1 cellular context compared by ENCODE assay signal in genomic region chr16:88992351-88993005, GRCh38.
A peak's percentile ranks its signal among the peaks of the same experiment; 100 is the strongest.
TF ChIP-seq lines count a peak whose summit lies in the region.

No MANE protein-coding gene starts in this region.

TF ChIP-seq in K562, 482 proteins besides CTCF, POLR2A, EP300 and RAD21 (continued from another document):
- TF ChIP-seq, protein P1, sequence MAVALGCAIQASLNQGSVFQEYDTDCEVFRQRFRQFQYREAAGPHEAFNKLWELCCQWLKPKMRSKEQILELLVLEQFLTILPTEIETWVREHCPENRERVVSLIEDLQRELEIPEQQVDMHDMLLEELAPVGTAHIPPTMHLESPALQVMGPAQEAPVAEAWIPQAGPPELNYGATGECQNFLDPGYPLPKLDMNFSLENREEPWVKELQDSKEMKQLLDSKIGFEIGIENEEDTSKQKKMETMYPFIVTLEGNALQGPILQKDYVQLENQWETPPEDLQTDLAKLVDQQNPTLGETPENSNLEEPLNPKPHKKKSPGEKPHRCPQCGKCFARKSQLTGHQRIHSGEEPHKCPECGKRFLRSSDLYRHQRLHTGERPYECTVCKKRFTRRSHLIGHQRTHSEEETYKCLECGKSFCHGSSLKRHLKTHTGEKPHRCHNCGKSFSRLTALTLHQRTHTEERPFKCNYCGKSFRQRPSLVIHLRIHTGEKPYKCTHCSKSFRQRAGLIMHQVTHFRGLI (CRISPR knock-in tag; IDR thresholded peaks at IDR 0.05), result peak; percentile 79; the same call in 1 of the 2 replicates
- TF ChIP-seq CBFA2T3 (IDR thresholded peaks at IDR 0.05) (peak; percentile 100), ETV1 (tag; conservative IDR thresholded peaks at IDR 0.05; ENCODE audit: low read depth) (peak; percentile 95), LEF1 (IDR thresholded peaks at IDR 0.05) (peak; percentile 96), CHD1 (IDR thresholded peaks at IDR 0.05; ENCODE audit: low read length) (no peak), SAP30 (IDR thresholded peaks at IDR 0.05; ENCODE audit: borderline replicate concordance, insufficient read depth, low read depth, low read length, poor library complexity, severe bottlenecking) (peak; percentile 14), NFIX (CRISPR knock-in tag; IDR thresholded peaks at IDR 0.05; ENCODE audit: low read depth) (no peak), FOXJ3 (CRISPR knock-in tag; IDR thresholded peaks at IDR 0.05) (no peak), SMAD4 (CRISPR knock-in tag; conservative IDR thresholded peaks at IDR 0.05) (peak; percentile 100), MAFG (tag; conservative IDR thresholded peaks at IDR 0.05) (no peak), GABPB1 (CRISPR knock-in tag; IDR thresholded peaks at IDR 0.05) (peak; percentile 78; the same call in 1 of the 2 replicates), TRIM28 (IDR thresholded peaks at IDR 0.05) (peak; percentile 84; the same call in 1 of the 2 replicates), FOXA1 (IDR thresholded peaks at IDR 0.05; ENCODE audit: borderline replicate concordance) (no peak), DACH1 (IDR thresholded peaks at IDR 0.05; ENCODE audit: partially characterized antibody) (peak; percentile 43), ZSCAN29 (IDR thresholded peaks at IDR 0.05) (peak; percentile 77), SMARCB1 (IDR thresholded peaks at IDR 0.05; ENCODE audit: insufficient read length, low read depth) (peak; percentile 25), HDGF (IDR thresholded peaks at IDR 0.05) (no peak), OTX1 (CRISPR knock-in tag; IDR thresholded peaks at IDR 0.05) (0 out of 2 replicates have a peak, but pooled peaks have one; percentile 48), SMAD1 (IDR thresholded peaks at IDR 0.05; ENCODE audit: low read depth, low read length, partially characterized antibody) (peak; percentile 86), NCOA1 (IDR thresholded peaks at IDR 0.05; ENCODE audit: low read depth) (peak; percentile 95), BHLHE40 (IDR thresholded peaks at IDR 0.05; ENCODE audit: low read length) (peak; percentile 84), MXI1 (IDR thresholded peaks at IDR 0.05; ENCODE audit: low read depth, low read length) (peak; percentile 46; the same call in 1 of the 2 replicates), ARID4B (CRISPR knock-in tag; IDR thresholded peaks at IDR 0.05) (peak; percentile 43), PHB2 (IDR thresholded peaks at IDR 0.05; ENCODE audit: low read depth) (peak; percentile 97), ZNF444 (CRISPR knock-in tag; IDR thresholded peaks at IDR 0.05) (peak; percentile 50; the same call in 1 of the 2 replicates), NCOA6 (IDR thresholded peaks at IDR 0.05) (peak; percentile 66; the same call in 1 of the 2 replicates), NCOA4 (IDR thresholded peaks at IDR 0.05; ENCODE audit: partially characterized antibody) (no peak), BACH1 (tag; IDR thresholded peaks at IDR 0.05) (0 out of 2 replicates have a peak, but pooled peaks have one; percentile 20)
- TF ChIP-seq, protein P2, sequence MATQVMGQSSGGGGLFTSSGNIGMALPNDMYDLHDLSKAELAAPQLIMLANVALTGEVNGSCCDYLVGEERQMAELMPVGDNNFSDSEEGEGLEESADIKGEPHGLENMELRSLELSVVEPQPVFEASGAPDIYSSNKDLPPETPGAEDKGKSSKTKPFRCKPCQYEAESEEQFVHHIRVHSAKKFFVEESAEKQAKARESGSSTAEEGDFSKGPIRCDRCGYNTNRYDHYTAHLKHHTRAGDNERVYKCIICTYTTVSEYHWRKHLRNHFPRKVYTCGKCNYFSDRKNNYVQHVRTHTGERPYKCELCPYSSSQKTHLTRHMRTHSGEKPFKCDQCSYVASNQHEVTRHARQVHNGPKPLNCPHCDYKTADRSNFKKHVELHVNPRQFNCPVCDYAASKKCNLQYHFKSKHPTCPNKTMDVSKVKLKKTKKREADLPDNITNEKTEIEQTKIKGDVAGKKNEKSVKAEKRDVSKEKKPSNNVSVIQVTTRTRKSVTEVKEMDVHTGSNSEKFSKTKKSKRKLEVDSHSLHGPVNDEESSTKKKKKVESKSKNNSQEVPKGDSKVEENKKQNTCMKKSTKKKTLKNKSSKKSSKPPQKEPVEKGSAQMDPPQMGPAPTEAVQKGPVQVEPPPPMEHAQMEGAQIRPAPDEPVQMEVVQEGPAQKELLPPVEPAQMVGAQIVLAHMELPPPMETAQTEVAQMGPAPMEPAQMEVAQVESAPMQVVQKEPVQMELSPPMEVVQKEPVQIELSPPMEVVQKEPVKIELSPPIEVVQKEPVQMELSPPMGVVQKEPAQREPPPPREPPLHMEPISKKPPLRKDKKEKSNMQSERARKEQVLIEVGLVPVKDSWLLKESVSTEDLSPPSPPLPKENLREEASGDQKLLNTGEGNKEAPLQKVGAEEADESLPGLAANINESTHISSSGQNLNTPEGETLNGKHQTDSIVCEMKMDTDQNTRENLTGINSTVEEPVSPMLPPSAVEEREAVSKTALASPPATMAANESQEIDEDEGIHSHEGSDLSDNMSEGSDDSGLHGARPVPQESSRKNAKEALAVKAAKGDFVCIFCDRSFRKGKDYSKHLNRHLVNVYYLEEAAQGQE (CRISPR knock-in tag; IDR thresholded peaks at IDR 0.05; ENCODE audit: low read depth), result peak; percentile 59; the same call in 1 of the 2 replicates
- TF ChIP-seq, protein P3, sequence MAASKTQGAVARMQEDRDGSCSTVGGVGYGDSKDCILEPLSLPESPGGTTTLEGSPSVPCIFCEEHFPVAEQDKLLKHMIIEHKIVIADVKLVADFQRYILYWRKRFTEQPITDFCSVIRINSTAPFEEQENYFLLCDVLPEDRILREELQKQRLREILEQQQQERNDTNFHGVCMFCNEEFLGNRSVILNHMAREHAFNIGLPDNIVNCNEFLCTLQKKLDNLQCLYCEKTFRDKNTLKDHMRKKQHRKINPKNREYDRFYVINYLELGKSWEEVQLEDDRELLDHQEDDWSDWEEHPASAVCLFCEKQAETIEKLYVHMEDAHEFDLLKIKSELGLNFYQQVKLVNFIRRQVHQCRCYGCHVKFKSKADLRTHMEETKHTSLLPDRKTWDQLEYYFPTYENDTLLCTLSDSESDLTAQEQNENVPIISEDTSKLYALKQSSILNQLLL (CRISPR knock-in tag; IDR thresholded peaks at IDR 0.05; ENCODE audit: borderline replicate concordance), result no peak
- TF ChIP-seq, protein P4, sequence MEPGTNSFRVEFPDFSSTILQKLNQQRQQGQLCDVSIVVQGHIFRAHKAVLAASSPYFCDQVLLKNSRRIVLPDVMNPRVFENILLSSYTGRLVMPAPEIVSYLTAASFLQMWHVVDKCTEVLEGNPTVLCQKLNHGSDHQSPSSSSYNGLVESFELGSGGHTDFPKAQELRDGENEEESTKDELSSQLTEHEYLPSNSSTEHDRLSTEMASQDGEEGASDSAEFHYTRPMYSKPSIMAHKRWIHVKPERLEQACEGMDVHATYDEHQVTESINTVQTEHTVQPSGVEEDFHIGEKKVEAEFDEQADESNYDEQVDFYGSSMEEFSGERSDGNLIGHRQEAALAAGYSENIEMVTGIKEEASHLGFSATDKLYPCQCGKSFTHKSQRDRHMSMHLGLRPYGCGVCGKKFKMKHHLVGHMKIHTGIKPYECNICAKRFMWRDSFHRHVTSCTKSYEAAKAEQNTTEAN (CRISPR knock-in tag; IDR thresholded peaks at IDR 0.05), result no peak
- TF ChIP-seq, protein P5, sequence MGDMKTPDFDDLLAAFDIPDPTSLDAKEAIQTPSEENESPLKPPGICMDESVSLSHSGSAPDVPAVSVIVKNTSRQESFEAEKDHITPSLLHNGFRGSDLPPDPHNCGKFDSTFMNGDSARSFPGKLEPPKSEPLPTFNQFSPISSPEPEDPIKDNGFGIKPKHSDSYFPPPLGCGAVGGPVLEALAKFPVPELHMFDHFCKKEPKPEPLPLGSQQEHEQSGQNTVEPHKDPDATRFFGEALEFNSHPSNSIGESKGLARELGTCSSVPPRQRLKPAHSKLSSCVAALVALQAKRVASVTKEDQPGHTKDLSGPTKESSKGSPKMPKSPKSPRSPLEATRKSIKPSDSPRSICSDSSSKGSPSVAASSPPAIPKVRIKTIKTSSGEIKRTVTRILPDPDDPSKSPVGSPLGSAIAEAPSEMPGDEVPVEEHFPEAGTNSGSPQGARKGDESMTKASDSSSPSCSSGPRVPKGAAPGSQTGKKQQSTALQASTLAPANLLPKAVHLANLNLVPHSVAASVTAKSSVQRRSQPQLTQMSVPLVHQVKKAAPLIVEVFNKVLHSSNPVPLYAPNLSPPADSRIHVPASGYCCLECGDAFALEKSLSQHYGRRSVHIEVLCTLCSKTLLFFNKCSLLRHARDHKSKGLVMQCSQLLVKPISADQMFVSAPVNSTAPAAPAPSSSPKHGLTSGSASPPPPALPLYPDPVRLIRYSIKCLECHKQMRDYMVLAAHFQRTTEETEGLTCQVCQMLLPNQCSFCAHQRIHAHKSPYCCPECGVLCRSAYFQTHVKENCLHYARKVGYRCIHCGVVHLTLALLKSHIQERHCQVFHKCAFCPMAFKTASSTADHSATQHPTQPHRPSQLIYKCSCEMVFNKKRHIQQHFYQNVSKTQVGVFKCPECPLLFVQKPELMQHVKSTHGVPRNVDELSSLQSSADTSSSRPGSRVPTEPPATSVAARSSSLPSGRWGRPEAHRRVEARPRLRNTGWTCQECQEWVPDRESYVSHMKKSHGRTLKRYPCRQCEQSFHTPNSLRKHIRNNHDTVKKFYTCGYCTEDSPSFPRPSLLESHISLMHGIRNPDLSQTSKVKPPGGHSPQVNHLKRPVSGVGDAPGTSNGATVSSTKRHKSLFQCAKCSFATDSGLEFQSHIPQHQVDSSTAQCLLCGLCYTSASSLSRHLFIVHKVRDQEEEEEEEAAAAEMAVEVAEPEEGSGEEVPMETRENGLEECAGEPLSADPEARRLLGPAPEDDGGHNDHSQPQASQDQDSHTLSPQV (IDR thresholded peaks at IDR 0.05), result peak; percentile 64; the same call in 1 of the 2 replicates
- TF ChIP-seq, protein P6, sequence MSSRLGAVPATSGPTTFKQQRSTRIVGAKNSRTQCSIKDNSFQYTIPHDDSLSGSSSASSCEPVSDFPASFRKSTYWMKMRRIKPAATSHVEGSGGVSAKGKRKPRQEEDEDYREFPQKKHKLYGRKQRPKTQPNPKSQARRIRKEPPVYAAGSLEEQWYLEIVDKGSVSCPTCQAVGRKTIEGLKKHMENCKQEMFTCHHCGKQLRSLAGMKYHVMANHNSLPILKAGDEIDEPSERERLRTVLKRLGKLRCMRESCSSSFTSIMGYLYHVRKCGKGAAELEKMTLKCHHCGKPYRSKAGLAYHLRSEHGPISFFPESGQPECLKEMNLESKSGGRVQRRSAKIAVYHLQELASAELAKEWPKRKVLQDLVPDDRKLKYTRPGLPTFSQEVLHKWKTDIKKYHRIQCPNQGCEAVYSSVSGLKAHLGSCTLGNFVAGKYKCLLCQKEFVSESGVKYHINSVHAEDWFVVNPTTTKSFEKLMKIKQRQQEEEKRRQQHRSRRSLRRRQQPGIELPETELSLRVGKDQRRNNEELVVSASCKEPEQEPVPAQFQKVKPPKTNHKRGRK (tag; IDR thresholded peaks at IDR 0.05), result no peak
